Comparison of ENCODE assay signal across 17 cellular contexts in the genomic region with DNA sequence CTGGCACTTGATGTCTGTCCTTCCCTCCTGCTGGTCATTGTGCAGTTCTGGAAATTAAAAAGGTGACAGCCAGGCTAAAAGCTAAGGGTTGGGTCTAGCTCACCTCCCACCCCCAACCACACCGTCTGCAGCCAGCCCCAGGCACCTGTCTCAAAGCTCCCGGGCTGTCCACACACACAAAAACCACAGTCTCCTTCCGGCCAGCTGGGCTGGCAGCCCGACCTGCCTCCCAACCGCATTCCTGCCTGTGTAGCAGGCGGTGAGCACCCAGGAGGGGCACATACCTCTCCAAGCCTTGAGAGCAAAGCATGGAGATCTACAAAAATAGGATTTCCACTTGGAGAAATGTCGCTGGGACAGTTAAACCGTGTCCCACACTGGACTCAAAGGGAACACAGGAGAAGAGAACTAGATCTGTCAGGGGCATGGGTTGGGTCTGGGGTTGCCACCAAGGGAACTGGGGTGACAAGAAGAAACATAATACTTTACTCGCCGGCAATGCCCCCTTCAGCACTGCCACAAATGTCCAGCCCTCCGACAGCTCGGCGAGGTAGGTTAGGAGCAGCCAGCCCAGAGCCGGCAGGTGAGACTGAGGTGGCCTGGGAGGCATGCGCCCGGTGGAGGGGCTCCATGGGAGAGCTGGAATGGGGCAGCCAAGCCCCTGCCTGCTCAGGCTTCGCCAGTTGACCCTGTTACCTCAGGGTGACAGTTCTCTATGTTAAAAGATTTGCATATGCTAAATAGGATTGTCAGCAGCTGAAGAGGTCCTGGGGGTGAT. TPM values are rescaled to one million over a fixed set of nuclear protein-coding genes. Genes with fewer than 3 reads are reported as not detected.
A peak's percentile ranks its signal among the peaks of the same experiment; 100 is the strongest.
DNase-seq lines count a peak whose midpoint lies in the region; ATAC-seq and TF ChIP-seq lines count a peak whose summit lies in the region.
"Had no signal": no experiment of that assay in that cellular context is flagged by ENCODE, and none has a peak within 500 bp of the region (broad histone marks: within the 10 kb centered on the region; RNA-seq: fewer than 3 reads in every experiment).

No MANE protein-coding gene starts in this region.

- no peak overlapping the region for H3K4me3 ChIP-seq in mammary epithelial cell (replicated peaks in 1 of 3; ENCODE audit: insufficient read depth in 1 of 3, low read depth in 2 of 3, low read length in 3 of 3)
- no peak overlapping the region for H3K4me3 ChIP-seq in breast epithelium
- H3K4me3 ChIP-seq in left lung: no peak overlapping the region
- no peak overlapping the region for H3K4me3 ChIP-seq in vagina
- H3K4me3 ChIP-seq: GM23248, ovary, tibial nerve had no signal

- intact Hi-C loops in mammary epithelial cell (cut with micrococcal nuclease): no loop called here
- intact Hi-C loops in breast epithelium (cut with DNase I; ENCODE audit: low total_unique reads): no loop called here
- intact Hi-C loops in left lung (cut with DNase I): no loop called here
- intact Hi-C loops in vagina (cut with DNase I): no loop called here

- H3K27me3 Mint-ChIP-seq in effector memory CD8-positive, alpha-beta T cell: peaks cover 0 to 39% of the 10 kb centered on the region in 2 donors

- TF ChIP-seq CTCF in mammary epithelial cell (conservative IDR thresholded peaks at IDR 0.05 in 1 of 2, IDR thresholded peaks at IDR 0.05 in 1 of 2; ENCODE audit: extremely low read depth in 1 of 2, insufficient read depth in 1 of 2, low read depth in 1 of 2, low read length in 2 of 2): no peak
- TF ChIP-seq CTCF in breast epithelium (IDR thresholded peaks at IDR 0.05): no peak
- TF ChIP-seq CTCF in left lung (IDR thresholded peaks at IDR 0.05): no peak
- TF ChIP-seq CTCF in vagina (IDR thresholded peaks at IDR 0.05): no peak

- in situ Hi-C loops in mammary epithelial cell (cut with MboI; ENCODE audit: low sequenced_read_pairs in 2 of 2): loop anchor here in 1 of 2 donors (25.0 kb wide), 1 partner anchor 289 kb away; no protein-coding TSS in a partner anchor

- CTCF ChIA-PET in mammary epithelial cell (lab: Charles Lee; ENCODE audit: low non-redundant PET): no interaction called here

- dilution Hi-C loops in mammary epithelial cell (cut with HindIII; ENCODE audit: low sequenced_read_pairs): no loop called here

- no TSS peak for BruUV-seq in mammary epithelial cell (replicated peaks; lab: Mats Ljungman, UMichigan)

- H3K36me3 ChIP-seq in mammary epithelial cell (ENCODE audit: insufficient read depth, low read length) (no peaks in the 10 kb centered on the region), breast epithelium (no peaks in the 10 kb centered on the region), left lung (no peaks in the 10 kb centered on the region), vagina (no peaks in the 10 kb centered on the region)
- H3K36me3 ChIP-seq: ovary had no signal

- whole genome bisulfite sequencing in mammary epithelial cell (ENCODE audit: low coverage, missing lambda C conversion rate): 52% methylated on average over 15 of the region's 17 CpGs

- H3K27me3 ChIP-seq in mammary epithelial cell (ENCODE audit: insufficient read depth, low read length): peaks cover 3% of the 10 kb centered on the region
- no peaks in the 10 kb centered on the region for H3K27me3 ChIP-seq in breast epithelium
- H3K27me3 ChIP-seq in left lung: no peaks in the 10 kb centered on the region
- H3K27me3 ChIP-seq in vagina: no peaks in the 10 kb centered on the region
- H3K27me3 ChIP-seq: ovary, tibial nerve had no signal

- H4K20me1 ChIP-seq in mammary epithelial cell (ENCODE audit: insufficient read depth, low read length): no peaks in the 10 kb centered on the region

- DNase-seq in mammary epithelial cell (peak; percentile 45), breast epithelium (ENCODE audit: low spot score in 2 of 2) (no peak), astrocyte of the hippocampus (ENCODE audit: low read depth, low spot score) (peak; percentile 77), left lung (peak in 1 of 2 donors; percentile 75), vagina (ENCODE audit: extremely low spot score in 2 of 2) (peak; percentile 77 to 95), NCI-H510A (lab: John Stamatoyannopoulos, UW) (no peak), NCI-H128 (lab: John Stamatoyannopoulos, UW; ENCODE audit: unreplicated experiment) (no peak)
- DNase-seq in effector memory CD8-positive, alpha-beta T cell: no peak
- DNase-seq: activated naive CD4-positive, alpha-beta T cell treated with anti-CD3 and anti-CD28 coated beads, Interleukin-2, amount 10 ng/mL, durations not matched to agents 7 days and 5 days; cerebellar nuclear complex; GM23248; mesenchymal stem cell; NCI-H510A treated with DMSO at 0.1 percent for 48 hours; ovary; SHP77 treated with DMSO at 0.1 percent for 48 hours; stimulated activated CD4-positive, alpha-beta T cell treated with anti-CD3 and anti-CD28 coated beads, Interleukin-15, amount 100 ng/mL, for 24 hours had no signal

- no peaks in the 10 kb centered on the region for H3K79me2 ChIP-seq in mammary epithelial cell (ENCODE audit: insufficient read depth, low read length)

- no peaks in the 10 kb centered on the region for H3K9me3 Mint-ChIP-seq in effector memory CD8-positive, alpha-beta T cell
- H3K9me3 Mint-ChIP-seq: activated naive CD4-positive, alpha-beta T cell treated with anti-CD3 and anti-CD28 coated beads, Interleukin-2, amount 10 ng/mL, durations not matched to agents 7 days and 5 days had no signal

- H3K9me3 ChIP-seq in mammary epithelial cell (replicated peaks; ENCODE audit: insufficient read depth, low read length) (no peaks in the 10 kb centered on the region), breast epithelium (peaks cover 0 to 3% of the 10 kb centered on the region in 2 donors), left lung (no peaks in the 10 kb centered on the region), vagina (no peaks in the 10 kb centered on the region)
- H3K9me3 ChIP-seq: ovary had no signal

- H3K27ac ChIP-seq in mammary epithelial cell (ENCODE audit: insufficient read depth, low read depth, low read length) (no peak overlapping the region), breast epithelium (no peak overlapping the region), left lung (no peak overlapping the region), vagina (no peak overlapping the region)
- H3K27ac ChIP-seq: GM23248, ovary, tibial nerve had no signal

- no peak overlapping the region for H3K27ac Mint-ChIP-seq in effector memory CD8-positive, alpha-beta T cell
- H3K27ac Mint-ChIP-seq: activated naive CD4-positive, alpha-beta T cell treated with anti-CD3 and anti-CD28 coated beads, Interleukin-2, amount 10 ng/mL, durations not matched to agents 7 days and 5 days had no signal

- H3K9ac ChIP-seq in mammary epithelial cell (ENCODE audit: insufficient read depth, low read length): no peak overlapping the region
- H3K9ac ChIP-seq: GM23248 had no signal

- H3K4me1 Mint-ChIP-seq in effector memory CD8-positive, alpha-beta T cell (ENCODE audit: low read depth in 2 of 2): peaks cover 0 to 2% of the 10 kb centered on the region in 2 donors

- no peak overlapping the region for H3K4me2 ChIP-seq in mammary epithelial cell (ENCODE audit: insufficient read depth, low read depth, low read length)

- peak; percentile 89 for ATAC-seq in left lung
- no peak for ATAC-seq in effector memory CD8-positive, alpha-beta T cell (replicated peaks)

- H2AFZ ChIP-seq in mammary epithelial cell (ENCODE audit: low read depth, low read length): no peak overlapping the region
- H2AFZ ChIP-seq: GM23248 had no signal

- H3K4me3 Mint-ChIP-seq in effector memory CD8-positive, alpha-beta T cell: no peak overlapping the region
- H3K4me3 Mint-ChIP-seq: activated naive CD4-positive, alpha-beta T cell treated with anti-CD3 and anti-CD28 coated beads, Interleukin-2, amount 10 ng/mL, durations not matched to agents 7 days and 5 days had no signal

- no peak for TF ChIP-seq POLR2A in breast epithelium (IDR thresholded peaks at IDR 0.05)
- TF ChIP-seq POLR2A in vagina (IDR thresholded peaks at IDR 0.05): no peak

- H3K36me3 Mint-ChIP-seq in effector memory CD8-positive, alpha-beta T cell (ENCODE audit: insufficient read depth): peaks cover 5% of the 10 kb centered on the region
- H3K36me3 Mint-ChIP-seq: activated naive CD4-positive, alpha-beta T cell treated with anti-CD3 and anti-CD28 coated beads, Interleukin-2, amount 10 ng/mL, durations not matched to agents 7 days and 5 days had no signal

- H3K4me1 ChIP-seq in mammary epithelial cell (ENCODE audit: insufficient read depth, low read length) (peaks cover 8% of the 10 kb centered on the region), breast epithelium (no peaks in the 10 kb centered on the region), left lung (no peaks in the 10 kb centered on the region), vagina (no peaks in the 10 kb centered on the region)
- H3K4me1 ChIP-seq: tibial nerve had no signal

RNA-seq across cellular contexts. Expression of gene EXOG, which starts 52.2 kb away (rescaled TPM):
- total RNA-seq in mammary epithelial cell: 10 to 100 TPM in 1 of 2 donors, 1 to 10 TPM in 1; 8.0 to 19.9 TPM
- polyA plus RNA-seq in mammary epithelial cell: 5.9 TPM
- polyA minus RNA-seq in mammary epithelial cell: 6.2 TPM
- 10 to 100 TPM in 1 of 3 donors, 1 to 10 TPM in 2; 7.5 to 10.2 (median 8.8) TPM for total RNA-seq in breast epithelium
- total RNA-seq in left lung: 10 to 100 TPM; 12.8 to 14.4 TPM
- 8.8 TPM for total RNA-seq in vagina

Comparison
In these comparisons a context has a peak if more than half of its experiments do, and no peak if none do; other contexts are left out.
1. DNase-seq: peak in mammary epithelial cell (single experiment), astrocyte of the hippocampus (single experiment) and vagina (2 of 2); none in breast epithelium (0 of 2), NCI-H510A (single experiment), effector memory CD8-positive, alpha-beta T cell (0 of 3) and NCI-H128 (single experiment).